Comparison of ENCODE assay signal across 16 cellular contexts in genomic region chr1:38140025-38140487, GRCh38.
A peak's percentile ranks its signal among the peaks of the same experiment; 100 is the strongest.
DNase-seq lines count a peak whose midpoint lies in the region; ATAC-seq, FAIRE-seq and TF ChIP-seq lines count a peak whose summit lies in the region.
"Had no signal": no experiment of that assay in that cellular context is flagged by ENCODE, and none has a peak within 500 bp of the region (broad histone marks: within the 10 kb centered on the region; RNA-seq: fewer than 3 reads in every experiment).

No MANE protein-coding gene starts in this region.

- H3K36me3 ChIP-seq in HUES6 (ENCODE audit: control insufficient read depth, insufficient read depth, low read length) = no peaks in the 10 kb centered on the region
- no peaks in the 10 kb centered on the region for H3K36me3 ChIP-seq in mesodermal cell (ENCODE audit: control insufficient read depth, insufficient read depth, low read length)
- H3K36me3 ChIP-seq in aorta (ENCODE audit: control insufficient read depth in 1 of 2, insufficient read depth in 2 of 2, low read length in 1 of 2) = no peaks in the 10 kb centered on the region
- H3K36me3 ChIP-seq in gastroesophageal sphincter = no peaks in the 10 kb centered on the region

- no peak for TF ChIP-seq EP300 in gastroesophageal sphincter (IDR thresholded peaks at IDR 0.05)

- intact Hi-C loops in aorta (cut with DNase I) = no loop called here

- peaks cover 2% of the 10 kb centered on the region; the same call in 1 of the 2 replicates for H3K9me3 ChIP-seq in HUES6 (ENCODE audit: control insufficient read depth, insufficient read depth, low read depth, low read length)
- H3K9me3 ChIP-seq in mesodermal cell (ENCODE audit: control insufficient read depth, low read length) = no peaks in the 10 kb centered on the region
- H3K9me3 ChIP-seq in aorta (ENCODE audit: control insufficient read depth, low read length) = no peaks in the 10 kb centered on the region
- H3K9me3 ChIP-seq in gastroesophageal sphincter = peaks cover 0 to 3% (median 0%) of the 10 kb centered on the region in 3 donors
- H3K9me3 ChIP-seq: psoas muscle had no signal

- no peak for TF ChIP-seq POLR2A in gastroesophageal sphincter (IDR thresholded peaks at IDR 0.05)

- WGBS in mesodermal cell (ENCODE audit: insufficient coverage in 2 of 2), 2 experiments = 37 to 53% methylated on average over 6 to 9 of the region's 9 CpGs
- 11 to 12% methylated on average over 9 of the region's 9 CpGs for WGBS in aorta, 2 donors
- WGBS in gastroesophageal sphincter (ENCODE audit: low coverage in 1 of 2), 2 donors = 18% methylated on average over 4 of the region's 9 CpGs; no CpG with 5 or more reads in 1 of the 2 donors

- no peak for TF ChIP-seq CTCF in gastroesophageal sphincter (IDR thresholded peaks at IDR 0.05)

- ATAC-seq in aorta (ENCODE audit: low FRiP score) (no peak), HG03354 (IDR thresholded peaks at IDR 0.05; ENCODE audit: poor library complexity, severe bottlenecking, unreplicated experiment) (no peak), gastroesophageal sphincter (no peak)
- ATAC-seq: HCT116, psoas muscle had no signal

- H3K27ac ChIP-seq in HUES6 (ENCODE audit: low read depth, low read length) = no peak overlapping the region
- H3K27ac ChIP-seq in mesodermal cell (ENCODE audit: low read depth, low read length, severe bottlenecking) = peak overlapping the region; percentile 52
- no peak overlapping the region for H3K27ac ChIP-seq in aorta (ENCODE audit: low read depth in 1 of 2, low read length in 2 of 2)
- H3K27ac ChIP-seq in gastroesophageal sphincter = no peak overlapping the region
- H3K27ac ChIP-seq: psoas muscle had no signal

- peaks cover 31% of the 10 kb centered on the region for H3K27me3 ChIP-seq in HUES6 (ENCODE audit: control insufficient read depth, insufficient read depth, low read length)
- no peaks in the 10 kb centered on the region for H3K27me3 ChIP-seq in aorta (ENCODE audit: control insufficient read depth in 1 of 2, insufficient read depth in 2 of 2, low read length in 1 of 2)
- peaks cover 89% of the 10 kb centered on the region for H3K27me3 ChIP-seq in gastroesophageal sphincter

- FAIRE-seq in urothelium cell line (lab: Jason Lieb, UNC) = peak; percentile 83

- H3K4me1 ChIP-seq in HUES6 (ENCODE audit: control insufficient read depth, insufficient read depth, low read length) (peaks cover 51% of the 10 kb centered on the region), mesodermal cell (ENCODE audit: control insufficient read depth, insufficient read depth, low read length, poor library complexity, severe bottlenecking) (peaks cover 27% of the 10 kb centered on the region), aorta (ENCODE audit: control insufficient read depth in 1 of 2, insufficient read depth in 2 of 2, low read length in 2 of 2) (peaks cover 0 to 2% of the 10 kb centered on the region in 2 donors), gastroesophageal sphincter (peaks cover 0 to 33% (median 11%) of the 10 kb centered on the region in 3 donors)

- no peak overlapping the region for H3K9ac ChIP-seq in HUES6 (ENCODE audit: low read length)

- DNase-seq in ecto neural progenitor cell (ENCODE audit: low spot score) (peak; percentile 52), urothelium cell line (ENCODE audit: low spot score) (peak; percentile 48), aorta (no peak)
- DNase-seq: activated CD4-positive, alpha-beta memory T cell treated with anti-CD3 and anti-CD28 coated beads for 36 hours; CD4-positive, CD25-positive, alpha-beta regulatory T cell; GF-D8; MM.1S; NCI-H2081; NCI-H774; psoas muscle; stimulated activated CD4-positive, alpha-beta T cell treated with anti-CD3 and anti-CD28 coated beads, Interleukin-1b, Interleukin-23, amount 100 ng/mL, for 48 hours had no signal

- H3K4me3 ChIP-seq in HUES6 (ENCODE audit: low read depth, low read length) (peak overlapping the region; percentile 21), mesodermal cell (ENCODE audit: extremely low read depth, insufficient read depth, low read length, poor library complexity, severe bottlenecking) (no peak overlapping the region), aorta (ENCODE audit: low read length in 2 of 2) (no peak overlapping the region), gastroesophageal sphincter (no peak overlapping the region)
- H3K4me3 ChIP-seq: psoas muscle had no signal

Comparison
In these comparisons a context has a peak if more than half of its experiments do, and no peak if none do; other contexts are left out.
1. DNase-seq: peak in ecto neural progenitor cell (single experiment) and urothelium cell line (single experiment); none in aorta (0 of 2).